ENCODE assay signal across 18 cellular contexts in genomic region chr13:109720758-109721184, GRCh38.
A peak's percentile ranks its signal among the peaks of the same experiment; 100 is the strongest.
DNase-seq lines count a peak whose midpoint lies in the region; ATAC-seq and TF ChIP-seq lines count a peak whose summit lies in the region.
"Had no signal": no experiment of that assay in that cellular context is flagged by ENCODE, and none has a peak within 500 bp of the region (broad histone marks: within the 10 kb centered on the region; RNA-seq: fewer than 3 reads in every experiment).

No MANE protein-coding gene starts in this region.

- H3K27me3 Mint-ChIP-seq in WTC11 (ENCODE audit: low read depth), result no peaks in the 10 kb centered on the region

- H3K27ac Mint-ChIP-seq in WTC11, result no peak overlapping the region
- H3K27ac Mint-ChIP-seq: T-cell had no signal

- TF ChIP-seq CTCF in WTC11 (IDR thresholded peaks at IDR 0.05), result no peak

- DNase-seq in COLO829 (ENCODE audit: low spot score) (peak; percentile 43), NCI-H1417 treated with DMSO at 0.1 percent for 48 hours (lab: John Stamatoyannopoulos, UW) (peak; percentile 53), NCI-H510A treated with DMSO at 0.1 percent for 48 hours (lab: John Stamatoyannopoulos, UW) (peak; percentile 62), epidermal melanocyte (ENCODE audit: insufficient read length, low spot score) (peak; percentile 31), cardiac septum (ENCODE audit: low spot score) (no peak), WTC11 (ENCODE audit: low spot score) (no peak)
- no peak for DNase-seq in stimulated activated CD4-positive, alpha-beta T cell treated with anti-CD3 and anti-CD28 coated beads, Interleukin-15, amount 100 ng/mL, for 24 hours
- DNase-seq in activated CD4-positive, alpha-beta T cell treated with anti-CD3 and anti-CD28 coated beads for 48 hours, result no peak
- DNase-seq: activated CD4-positive, alpha-beta T cell treated with anti-CD3 and anti-CD28 coated beads, Interleukin-2, amount 50 U/mL, for 1 hour; activated naive CD4-positive, alpha-beta T cell treated with anti-CD3 and anti-CD28 coated beads, Interleukin-2, amount 50 U/mL, for 16 hours; C1 segment of cervical spinal cord; heart right ventricle; lower lobe of right lung; NCI-H187 treated with DMSO at 0.1 percent for 48 hours; nucleus accumbens; retina; stimulated activated CD4-positive, alpha-beta T cell treated with anti-CD3 and anti-CD28 coated beads, Interleukin-12 subunit alpha, Interleukin-12 subunit beta, amount 100 ng/mL, for 4 hours; T-cell had no signal

- peaks cover 4% of the 10 kb centered on the region for H3K9me3 Mint-ChIP-seq in WTC11
- H3K9me3 Mint-ChIP-seq: T-cell had no signal

- no peak overlapping the region for H3K4me3 Mint-ChIP-seq in WTC11
- H3K4me3 Mint-ChIP-seq: T-cell had no signal

- H3K36me3 Mint-ChIP-seq in WTC11, result no peaks in the 10 kb centered on the region
- H3K36me3 Mint-ChIP-seq: T-cell had no signal

- peaks cover 36% of the 10 kb centered on the region for H3K4me1 Mint-ChIP-seq in WTC11

- CTCF ChIA-PET in WTC11 (lab: Charles Lee), result no interaction called here

- intact Hi-C loops in cardiac septum (cut with DNase I), result no loop called here

- POLR2A ChIA-PET in WTC11 (lab: Charles Lee), result interaction anchor here (0.6 kb wide), 1 partner anchor 40 kb away, joined by 4 read pairs; no protein-coding TSS in a partner anchor

- no peak for ATAC-seq in WTC11
- ATAC-seq: heart right ventricle, T-cell had no signal

TF ChIP-seq in WTC11, 78 proteins besides CTCF, POLR2A, EP300 and RAD21:
- TF ChIP-seq MAX (CRISPR knock-in tag; IDR thresholded peaks at IDR 0.05), result no peak
- TF ChIP-seq GTF2I (CRISPR knock-in tag; conservative IDR thresholded peaks at IDR 0.05), result no peak
- TF ChIP-seq ZSCAN18 (CRISPR knock-in tag; IDR thresholded peaks at IDR 0.05), result no peak
- TF ChIP-seq ZBTB21 (CRISPR knock-in tag; IDR thresholded peaks at IDR 0.05; ENCODE audit: borderline replicate concordance), result no peak
- no peak for TF ChIP-seq NFYB (CRISPR knock-in tag; conservative IDR thresholded peaks at IDR 0.05; ENCODE audit: low read depth)
- TF ChIP-seq STAT6 (CRISPR knock-in tag; conservative IDR thresholded peaks at IDR 0.05; ENCODE audit: low read depth), result no peak
- no peak for TF ChIP-seq CREM (CRISPR knock-in tag; IDR thresholded peaks at IDR 0.05)
- no peak for TF ChIP-seq KAT7 (CRISPR knock-in tag; IDR thresholded peaks at IDR 0.05; ENCODE audit: borderline replicate concordance)
- TF ChIP-seq GRHL2 (CRISPR knock-in tag; IDR thresholded peaks at IDR 0.05; ENCODE audit: insufficient replicate concordance, severe bottlenecking), result no peak

Comparison
In these comparisons a context has a peak if more than half of its experiments do, and no peak if none do; other contexts are left out.
1. DNase-seq: peak in COLO829 (single experiment), NCI-H1417 treated with DMSO at 0.1 percent for 48 hours (single experiment), NCI-H510A treated with DMSO at 0.1 percent for 48 hours (single experiment) and epidermal melanocyte (single experiment); none in stimulated activated CD4-positive, alpha-beta T cell treated with anti-CD3 and anti-CD28 coated beads, Interleukin-15, amount 100 ng/mL, for 24 hours (single experiment), activated CD4-positive, alpha-beta T cell treated with anti-CD3 and anti-CD28 coated beads for 48 hours (single experiment), cardiac septum (single experiment) and WTC11 (single experiment).